8 cellular contexts compared by ENCODE assay signal in the genomic region with DNA sequence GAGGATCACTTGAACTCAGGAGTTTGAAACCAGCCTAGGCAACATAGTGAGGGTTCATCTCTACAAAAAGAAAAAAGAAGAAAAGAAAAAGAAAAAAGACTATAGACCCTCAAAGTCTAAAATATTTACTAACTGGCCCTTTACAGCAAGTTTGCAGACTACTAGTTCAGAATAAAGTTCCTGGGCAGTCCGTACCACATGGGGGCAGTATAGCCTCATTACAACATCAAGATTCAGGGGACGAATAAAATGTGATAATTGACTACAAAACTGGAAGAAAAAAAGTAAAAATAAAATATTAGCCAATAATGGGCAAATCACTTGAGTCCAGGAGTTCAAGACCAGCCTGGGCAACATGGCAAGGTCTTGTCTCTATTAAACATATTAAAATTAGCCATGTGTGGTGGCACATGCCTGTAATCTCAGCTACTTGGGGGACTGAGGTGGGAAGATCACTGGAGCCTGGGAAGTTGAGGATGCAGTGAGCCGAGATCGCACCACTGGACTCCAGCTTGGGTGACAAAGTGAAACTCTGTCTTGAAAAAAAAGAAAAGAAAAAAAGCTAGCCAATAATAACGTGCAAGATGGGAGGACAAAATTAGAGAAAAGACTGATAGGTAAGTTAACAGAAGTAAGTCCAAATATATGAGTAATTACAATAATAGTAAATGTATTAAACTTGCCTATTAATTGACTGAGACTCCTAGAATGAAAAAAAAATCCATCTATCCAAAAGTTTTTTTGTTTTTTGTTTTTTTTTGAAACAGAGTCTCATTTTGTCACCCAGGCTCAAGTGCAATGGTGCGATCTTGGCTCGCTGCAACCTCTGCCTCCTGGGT.
DNase-seq lines count a peak whose midpoint lies in the region; ATAC-seq and TF ChIP-seq lines count a peak whose summit lies in the region.

No MANE protein-coding gene starts in this region.

- no peak overlapping the region for H3K4me3 ChIP-seq in left ventricle myocardium inferior

- peak; percentile 58 for TF ChIP-seq CTCF in left ventricle myocardium inferior (IDR thresholded peaks at IDR 0.05; ENCODE audit: borderline replicate concordance)

- DNase-seq in left ventricle myocardium inferior (no peak), Right ventricle myocardium inferior (ENCODE audit: missing footprints) (no peak), NCI-H446 treated with DMSO at 0.1 percent for 48 hours (lab: John Stamatoyannopoulos, UW) (peak; percentile 27), glomerular endothelial cell (ENCODE audit: extremely low read depth, low read depth, low spot score) (peak; percentile 33), DMS79 treated with DMSO at 0.1 percent for 48 hours (lab: John Stamatoyannopoulos, UW) (no peak)
- peak; percentile 69 for DNase-seq in activated CD8-positive, alpha-beta memory T cell treated with anti-CD3 and anti-CD28 coated beads, Interleukin-2, amount 50 U/mL, for 48 hours
- DNase-seq in stimulated activated CD4-positive, alpha-beta T cell treated with anti-CD3 and anti-CD28 coated beads, Interleukin-4, amount 100 ng/mL, for 48 hours (ENCODE audit: low read depth in 2 of 2) = peak; percentile 30 to 46

- no peak overlapping the region for H3K27ac ChIP-seq in left ventricle myocardium inferior (replicated peaks)

- H3K36me3 ChIP-seq in left ventricle myocardium inferior = no peaks in the 10 kb centered on the region

- ATAC-seq in Right ventricle myocardium inferior = no peak
- ATAC-seq in HG03135 (IDR thresholded peaks at IDR 0.05; ENCODE audit: unreplicated experiment) = no peak

- intact Hi-C loops in left ventricle myocardium inferior (cut with micrococcal nuclease) = no loop called here
- intact Hi-C loops in Right ventricle myocardium inferior (cut with DNase I) = no loop called here

- H3K27me3 ChIP-seq in left ventricle myocardium inferior (ENCODE audit: low read depth) = peaks cover 55% of the 10 kb centered on the region

- H3K4me1 ChIP-seq in left ventricle myocardium inferior = no peaks in the 10 kb centered on the region

- H3K9me3 ChIP-seq in left ventricle myocardium inferior (replicated peaks) = peaks cover 30% of the 10 kb centered on the region

Comparison
In these comparisons a context has a peak if more than half of its experiments do, and no peak if none do; other contexts are left out.
1. DNase-seq: peak in NCI-H446 treated with DMSO at 0.1 percent for 48 hours (single experiment), activated CD8-positive, alpha-beta memory T cell treated with anti-CD3 and anti-CD28 coated beads, Interleukin-2, amount 50 U/mL, for 48 hours (single experiment), glomerular endothelial cell (single experiment) and stimulated activated CD4-positive, alpha-beta T cell treated with anti-CD3 and anti-CD28 coated beads, Interleukin-4, amount 100 ng/mL, for 48 hours (2 of 2); none in left ventricle myocardium inferior (single experiment), Right ventricle myocardium inferior (single experiment) and DMS79 treated with DMSO at 0.1 percent for 48 hours (single experiment).